ENCODE assay signal across 14 cellular contexts in the genomic region with DNA sequence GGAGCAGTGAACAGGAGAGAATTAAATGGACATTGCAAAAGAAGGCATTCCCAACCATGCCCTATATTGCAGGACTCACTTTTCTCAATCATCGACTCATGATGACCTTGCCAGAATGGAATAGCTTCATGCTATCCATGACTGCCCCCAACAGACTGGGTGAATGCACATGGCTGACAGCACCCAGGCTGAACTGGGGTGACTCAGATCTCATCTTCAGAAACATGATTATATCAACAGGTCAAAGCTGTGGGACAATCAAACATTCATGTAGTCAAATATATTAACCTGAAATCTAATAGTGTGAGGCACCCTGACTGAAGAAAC. TPM values are rescaled to one million over a fixed set of nuclear protein-coding genes. Genes with fewer than 3 reads are reported as not detected.
DNase-seq lines count a peak whose midpoint lies in the region; ATAC-seq and TF ChIP-seq lines count a peak whose summit lies in the region.
"Had no signal": no experiment of that assay in that cellular context is flagged by ENCODE, and none has a peak within 500 bp of the region (broad histone marks: within the 10 kb centered on the region; RNA-seq: fewer than 3 reads in every experiment).

No MANE protein-coding gene starts in this region.

- TF ChIP-seq CTCF in foreskin keratinocyte (conservative IDR thresholded peaks at IDR 0.05) (no peak), osteocyte (IDR thresholded peaks at IDR 0.05) (no peak)

- no peaks in the 10 kb centered on the region for H3K4me1 ChIP-seq in foreskin keratinocyte
- H3K4me1 ChIP-seq: sigmoid colon had no signal

- H3K4me3 Mint-ChIP-seq in osteocyte (ENCODE audit: unreplicated experiment): no peak overlapping the region
- H3K4me3 Mint-ChIP-seq: activated CD8-positive, alpha-beta T cell treated with anti-CD3 and anti-CD28 coated beads for 36 hours; activated naive CD8-positive, alpha-beta T cell; CD4-positive, alpha-beta memory T cell had no signal

- peaks cover 16% of the 10 kb centered on the region for H3K27me3 ChIP-seq in foreskin keratinocyte
- H3K27me3 ChIP-seq: hepatocyte, sigmoid colon had no signal

- no peak overlapping the region for H3K27ac ChIP-seq in foreskin keratinocyte
- H3K27ac ChIP-seq: hepatocyte, sigmoid colon had no signal

- no peak overlapping the region for H3K27ac Mint-ChIP-seq in osteocyte (ENCODE audit: unreplicated experiment)
- H3K27ac Mint-ChIP-seq: activated CD8-positive, alpha-beta T cell treated with anti-CD3 and anti-CD28 coated beads for 36 hours; activated naive CD8-positive, alpha-beta T cell had no signal

- peaks cover 29% of the 10 kb centered on the region for H3K27me3 Mint-ChIP-seq in osteocyte (ENCODE audit: unreplicated experiment)
- H3K27me3 Mint-ChIP-seq: activated CD8-positive, alpha-beta T cell treated with anti-CD3 and anti-CD28 coated beads for 36 hours; activated naive CD8-positive, alpha-beta T cell; CD4-positive, alpha-beta memory T cell had no signal

- DNase-seq in foreskin keratinocyte: peak in 1 of 2 donors; percentile 58
- no peak for DNase-seq in SKM-1 treated with dmso at 0.1 percent for 144 hours (lab: John Stamatoyannopoulos, UW; ENCODE audit: unreplicated experiment)
- DNase-seq in NCI-H2196 (lab: John Stamatoyannopoulos, UW; ENCODE audit: unreplicated experiment): no peak
- DNase-seq in osteocyte (ENCODE audit: extremely low spot score, unreplicated experiment): no peak
- DNase-seq: activated CD8-positive, alpha-beta T cell treated with anti-CD3 and anti-CD28 coated beads for 36 hours; CD4-positive, alpha-beta memory T cell; NCI-H446 treated with DMSO at 0.1 percent for 48 hours; sigmoid colon had no signal

- no peaks in the 10 kb centered on the region for H3K4me1 Mint-ChIP-seq in osteocyte (ENCODE audit: unreplicated experiment)

- H3K36me3 Mint-ChIP-seq in osteocyte (ENCODE audit: unreplicated experiment): no peaks in the 10 kb centered on the region
- H3K36me3 Mint-ChIP-seq: activated naive CD8-positive, alpha-beta T cell; CD4-positive, alpha-beta memory T cell had no signal

- H3K9me3 Mint-ChIP-seq in osteocyte (ENCODE audit: unreplicated experiment): no peaks in the 10 kb centered on the region
- H3K9me3 Mint-ChIP-seq: activated CD8-positive, alpha-beta T cell treated with anti-CD3 and anti-CD28 coated beads for 36 hours; CD4-positive, alpha-beta memory T cell had no signal

- ATAC-seq in GM18517 (IDR thresholded peaks at IDR 0.05; ENCODE audit: unreplicated experiment) (peak; percentile 31), GM21825 (IDR thresholded peaks at IDR 0.05; ENCODE audit: unreplicated experiment) (peak; percentile 34), HG03575 (IDR thresholded peaks at IDR 0.05; ENCODE audit: extremely low read depth, insufficient number of reproducible peaks, low FRiP score, unreplicated experiment) (peak; percentile 31), foreskin keratinocyte (peak; percentile 54), HG02798 (IDR thresholded peaks at IDR 0.05; ENCODE audit: poor library complexity, unreplicated experiment) (no peak)
- ATAC-seq: activated CD8-positive, alpha-beta T cell treated with anti-CD3 and anti-CD28 coated beads for 36 hours had no signal

RNA-seq across cellular contexts. Expression of gene MIER3, which starts 34.7 kb away (rescaled TPM):
- 11.4 and 11.8 TPM in 2 replicates for total RNA-seq in foreskin keratinocyte
- polyA plus RNA-seq in foreskin keratinocyte: 1.9 and 2.4 TPM in 2 replicates
- 22.4 and 22.6 TPM in 2 replicates for total RNA-seq in osteocyte
